ENCODE assay signal across 10 cellular contexts in the genomic region with DNA sequence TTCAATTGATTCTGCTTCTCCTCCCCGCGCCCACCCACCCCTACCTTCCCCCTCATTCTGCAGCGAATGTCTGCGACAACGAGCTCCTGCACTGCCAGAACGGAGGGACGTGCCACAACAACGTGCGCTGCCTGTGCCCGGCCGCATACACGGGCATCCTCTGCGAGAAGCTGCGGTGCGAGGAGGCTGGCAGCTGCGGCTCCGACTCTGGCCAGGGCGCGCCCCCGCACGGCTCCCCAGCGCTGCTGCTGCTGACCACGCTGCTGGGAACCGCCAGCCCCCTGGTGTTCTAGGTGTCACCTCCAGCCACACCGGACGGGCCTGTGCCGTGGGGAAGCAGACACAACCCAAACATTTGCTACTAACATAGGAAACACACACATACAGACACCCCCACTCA.
DNase-seq lines count a peak whose midpoint lies in the region; ATAC-seq and TF ChIP-seq lines count a peak whose summit lies in the region.
"Had no signal": no experiment of that assay in that cellular context is flagged by ENCODE, and none has a peak within 500 bp of the region (broad histone marks: within the 10 kb centered on the region; RNA-seq: fewer than 3 reads in every experiment).

No MANE protein-coding gene starts in this region.

- no peak overlapping the region for H3K27ac Mint-ChIP-seq in IgD-negative memory B cell
- H3K27ac Mint-ChIP-seq: CD4-positive, alpha-beta memory T cell; T-helper 1 cell treated with Interleukin-12 subunit alpha and Interleukin-12 subunit beta and Interleukin-4 antibody, amounts not matched to agents 30 μg/mL and 1 μg/mL, for 36 hours had no signal

- H3K27me3 ChIP-seq in kidney epithelial cell (ENCODE audit: control insufficient read depth, insufficient read depth, low read length) (no peaks in the 10 kb centered on the region), hepatocyte (no peaks in the 10 kb centered on the region)

- peak; percentile 51 for DNase-seq in AG08395 (ENCODE audit: low spot score)
- no peak for DNase-seq in kidney epithelial cell (ENCODE audit: low read depth)
- no peak for DNase-seq in omental fat pad (ENCODE audit: low spot score)
- no peak for DNase-seq in hepatocyte (ENCODE audit: low spot score)
- no peak for DNase-seq in middle frontal gyrus (ENCODE audit: extremely low spot score, low spot score)
- DNase-seq: CD4-positive, alpha-beta memory T cell had no signal

- ATAC-seq in GM19043 (IDR thresholded peaks at IDR 0.05; ENCODE audit: low read depth, unreplicated experiment) (peak; percentile 71), GM18519 (IDR thresholded peaks at IDR 0.05; ENCODE audit: low FRiP score, unreplicated experiment) (no peak), omental fat pad (ENCODE audit: low FRiP score) (no peak)

- peaks cover 8 to 12% (median 8%) of the 10 kb centered on the region in 3 donors for H3K4me1 Mint-ChIP-seq in IgD-negative memory B cell

- H4K20me1 ChIP-seq in hepatocyte (ENCODE audit: insufficient read depth, poor library complexity, severe bottlenecking) = no peaks in the 10 kb centered on the region

- no peaks in the 10 kb centered on the region for H3K79me2 ChIP-seq in hepatocyte

- WGBS in hepatocyte (ENCODE audit: low lambda C conversion rate, missing lambda C conversion rate) = 97% methylated on average over 26 of the region's 27 CpGs

- no peak overlapping the region for H3K27ac ChIP-seq in hepatocyte

- H3K9me3 Mint-ChIP-seq in IgD-negative memory B cell = no peaks in the 10 kb centered on the region
- H3K9me3 Mint-ChIP-seq: T-helper 1 cell treated with Interleukin-12 subunit alpha and Interleukin-12 subunit beta and Interleukin-4 antibody, amounts not matched to agents 30 μg/mL and 1 μg/mL, for 36 hours had no signal

- H3K4me3 ChIP-seq in kidney epithelial cell (ENCODE audit: low read depth, low read length) (peak overlapping the region; percentile 7), hepatocyte (no peak overlapping the region)

- H3K9me3 ChIP-seq in hepatocyte (ENCODE audit: low read depth) = no peaks in the 10 kb centered on the region

- H2AFZ ChIP-seq in hepatocyte = no peak overlapping the region

- H3K27me3 Mint-ChIP-seq in IgD-negative memory B cell = no peaks in the 10 kb centered on the region

- H3K36me3 Mint-ChIP-seq in IgD-negative memory B cell = no peaks in the 10 kb centered on the region
- H3K36me3 Mint-ChIP-seq: CD4-positive, alpha-beta memory T cell had no signal

- H3K4me2 ChIP-seq in hepatocyte = no peak overlapping the region

- peak overlapping the region; percentile 21 to 91 (median 78) for H3K4me3 Mint-ChIP-seq in IgD-negative memory B cell
- H3K4me3 Mint-ChIP-seq: T-helper 1 cell treated with Interleukin-12 subunit alpha and Interleukin-12 subunit beta and Interleukin-4 antibody, amounts not matched to agents 30 μg/mL and 1 μg/mL, for 36 hours had no signal

- TF ChIP-seq CTCF in kidney epithelial cell (IDR thresholded peaks at IDR 0.05; ENCODE audit: insufficient read depth, low read length, poor library complexity, severe bottlenecking) (peak; percentile 36), omental fat pad (IDR thresholded peaks at IDR 0.05) (no peak), hepatocyte (IDR thresholded peaks at IDR 0.05; ENCODE audit: poor library complexity) (no peak)

- H3K9me2 ChIP-seq in hepatocyte (replicated peaks; ENCODE audit: insufficient read depth) = no peaks in the 10 kb centered on the region

- H3K4me1 ChIP-seq in hepatocyte (ENCODE audit: insufficient read depth) = no peaks in the 10 kb centered on the region

- H3K36me3 ChIP-seq in kidney epithelial cell (ENCODE audit: control insufficient read depth, insufficient read depth, low read length) (no peaks in the 10 kb centered on the region), hepatocyte (replicated peaks; ENCODE audit: insufficient read depth, low read depth) (no peaks in the 10 kb centered on the region)
